In the genomic region with DNA sequence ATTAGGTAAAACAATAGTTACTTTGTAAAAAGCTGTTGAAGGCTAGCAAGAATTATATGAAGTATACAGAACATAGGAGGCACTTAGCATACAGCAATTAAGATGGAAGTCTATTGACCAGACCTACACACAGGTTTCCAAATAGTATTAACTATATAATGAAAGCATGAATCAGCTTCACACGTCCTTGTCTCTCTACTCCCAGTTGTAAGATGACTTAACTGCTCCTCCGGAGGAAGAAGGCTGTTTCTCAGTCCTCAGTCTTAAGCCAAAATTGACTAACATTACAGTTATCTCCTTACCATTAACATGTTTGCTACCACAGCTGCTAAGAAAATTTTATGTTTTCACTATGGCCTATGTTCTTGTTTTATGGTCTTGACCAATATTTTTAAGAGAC, we compare ENCODE assay signal across 9 cellular contexts. TPM values are rescaled to one million over a fixed set of nuclear protein-coding genes. Genes with fewer than 3 reads are reported as not detected.
DNase-seq lines count a peak whose midpoint lies in the region; ATAC-seq, FAIRE-seq and TF ChIP-seq lines count a peak whose summit lies in the region.
"Had no signal": no experiment of that assay in that cellular context is flagged by ENCODE, and none has a peak within 500 bp of the region (broad histone marks: within the 10 kb centered on the region; RNA-seq: fewer than 3 reads in every experiment).

No MANE protein-coding gene starts in this region.

- no peaks in the 10 kb centered on the region for H3K27me3 ChIP-seq in breast epithelium
- H3K27me3 ChIP-seq in keratinocyte (ENCODE audit: control insufficient read depth, extremely low read depth, insufficient read depth, low read length): no peaks in the 10 kb centered on the region

- dilution Hi-C loops in keratinocyte (cut with MboI; ENCODE audit: extremely low pct_ligation_motif_present, low sequenced_read_pairs): no loop called here

- peak; percentile 83 for ATAC-seq in activated T-helper 17 cell treated with anti-CD3 and anti-CD28 coated beads, Interleukin-2, amount 50 U/mL, for 72 hours (replicated peaks)

- no peak overlapping the region for H3K9ac ChIP-seq in keratinocyte (ENCODE audit: control insufficient read depth, extremely low read depth, insufficient read depth, low read length)

- POLR2A ChIA-PET in MCF 10A (lab: Yijun Ruan, JAX): interaction anchor here (0.6 to 2.9 kb wide), 11 partner anchors 9 to 111 kb away, joined by 3 to 24 read pairs (median 4); a partner anchor contains a TSS

- no peaks in the 10 kb centered on the region for H3K9me1 ChIP-seq in keratinocyte (ENCODE audit: control insufficient read depth, extremely low read depth, insufficient read depth, low read length)

- H3K27ac ChIP-seq in breast epithelium (peak overlapping the region in 1 of 2 donors; percentile 64), keratinocyte (ENCODE audit: control insufficient read depth, insufficient read depth, low read length) (peak overlapping the region; percentile 79)

- no peak overlapping the region for H3K4me3 Mint-ChIP-seq in MCF 10A (ENCODE audit: unreplicated experiment)
- H3K4me3 Mint-ChIP-seq in activated T-helper 17 cell treated with anti-CD3 and anti-CD28 coated beads, Interleukin-2, amount 50 U/mL, for 72 hours: peak overlapping the region; percentile 67
- no peak overlapping the region for H3K4me3 Mint-ChIP-seq in type B pancreatic cell

- H3K4me2 ChIP-seq in keratinocyte (ENCODE audit: control insufficient read depth, extremely low read depth, insufficient read depth, low read depth, low read length): no peak overlapping the region

- no peak overlapping the region for H3K4me3 ChIP-seq in breast epithelium
- no peak overlapping the region for H3K4me3 ChIP-seq in keratinocyte (ENCODE audit: control insufficient read depth in 2 of 3, extremely low read depth in 1 of 3, insufficient read depth in 2 of 3, low read depth in 1 of 3, low read length in 3 of 3)

- H3K9me3 ChIP-seq in breast epithelium (no peaks in the 10 kb centered on the region), keratinocyte (ENCODE audit: control insufficient read depth, low read depth, low read length) (no peaks in the 10 kb centered on the region)

- DNase-seq in MCF 10A (ENCODE audit: unreplicated experiment) (peak; percentile 14), breast epithelium (ENCODE audit: low spot score in 2 of 2) (no peak), keratinocyte (ENCODE audit: low read depth, low spot score) (no peak), type B pancreatic cell (ENCODE audit: extremely low spot score, unreplicated experiment) (no peak), middle frontal gyrus (ENCODE audit: extremely low spot score, low spot score) (no peak), HT-29 (ENCODE audit: low spot score) (no peak), activated gamma-delta T cell treated with Interleukin-2 at 50 U/mL for 16 hours (no peak)
- DNase-seq: occipital lobe had no signal

- H3K9me3 Mint-ChIP-seq in MCF 10A (ENCODE audit: unreplicated experiment) (no peaks in the 10 kb centered on the region), type B pancreatic cell (no peaks in the 10 kb centered on the region)
- no peaks in the 10 kb centered on the region for H3K9me3 Mint-ChIP-seq in activated T-helper 17 cell treated with anti-CD3 and anti-CD28 coated beads, Interleukin-2, amount 50 U/mL, for 72 hours

- H3K4me1 Mint-ChIP-seq in MCF 10A (ENCODE audit: insufficient read depth, unreplicated experiment): peaks cover 26% of the 10 kb centered on the region
- H3K4me1 Mint-ChIP-seq in activated T-helper 17 cell treated with anti-CD3 and anti-CD28 coated beads, Interleukin-2, amount 50 U/mL, for 72 hours: peaks cover 37% of the 10 kb centered on the region
- peaks cover 33% of the 10 kb centered on the region for H3K4me1 Mint-ChIP-seq in type B pancreatic cell (ENCODE audit: unreplicated experiment)

- H3K27me3 Mint-ChIP-seq in MCF 10A (ENCODE audit: insufficient read depth, unreplicated experiment): no peaks in the 10 kb centered on the region
- no peaks in the 10 kb centered on the region for H3K27me3 Mint-ChIP-seq in activated T-helper 17 cell treated with anti-CD3 and anti-CD28 coated beads, Interleukin-2, amount 50 U/mL, for 72 hours
- no peaks in the 10 kb centered on the region for H3K27me3 Mint-ChIP-seq in type B pancreatic cell

- no peak for TF ChIP-seq POLR2A in breast epithelium (IDR thresholded peaks at IDR 0.05)

- TF ChIP-seq CTCF in MCF 10A (IDR thresholded peaks at IDR 0.05; ENCODE audit: unreplicated experiment) (no peak), breast epithelium (IDR thresholded peaks at IDR 0.05) (no peak), keratinocyte (optimal IDR thresholded peaks at IDR 0.05 in 1 of 3, IDR thresholded peaks at IDR 0.05 in 1 of 3, conservative IDR thresholded peaks at IDR 0.05 in 1 of 3; ENCODE audit: extremely low read depth in 1 of 3, insufficient read depth in 2 of 3, low read length in 3 of 3) (no peak), type B pancreatic cell (conservative IDR thresholded peaks at IDR 0.05) (no peak)

- peaks cover 60% of the 10 kb centered on the region for H3K79me2 ChIP-seq in keratinocyte (ENCODE audit: control insufficient read depth, insufficient read depth, low read length)

- H3K4me1 ChIP-seq in breast epithelium (peaks cover 0 to 34% of the 10 kb centered on the region in 2 donors), keratinocyte (ENCODE audit: control insufficient read depth, extremely low read depth, insufficient read depth, low read length) (peaks cover 56% of the 10 kb centered on the region)

- BruUV-seq in MCF 10A (replicated peaks; lab: Mats Ljungman, UMichigan): no TSS peak

- no peak overlapping the region for H2AFZ ChIP-seq in keratinocyte (ENCODE audit: control insufficient read depth, low read length)

- H3K36me3 Mint-ChIP-seq in MCF 10A (ENCODE audit: insufficient read depth, unreplicated experiment) (peaks cover 6% of the 10 kb centered on the region), type B pancreatic cell (peaks cover 3% of the 10 kb centered on the region)
- H3K36me3 Mint-ChIP-seq in activated T-helper 17 cell treated with anti-CD3 and anti-CD28 coated beads, Interleukin-2, amount 50 U/mL, for 72 hours (ENCODE audit: low read depth): peaks cover 4% of the 10 kb centered on the region

- CTCF ChIA-PET in MCF 10A (lab: Yijun Ruan, JAX): interaction anchor here (0.5 to 1.7 kb wide), 9 partner anchors 10 to 164 kb away, joined by 3 to 10 read pairs (median 3); no protein-coding TSS in a partner anchor

- H3K36me3 ChIP-seq in breast epithelium (no peaks in the 10 kb centered on the region), keratinocyte (ENCODE audit: control insufficient read depth in 2 of 2, extremely low read depth in 1 of 2, insufficient read depth in 2 of 2, low read length in 2 of 2) (no peaks in the 10 kb centered on the region)

- H4K20me1 ChIP-seq in keratinocyte (ENCODE audit: control insufficient read depth, extremely low read depth, insufficient read depth, low read length): no peaks in the 10 kb centered on the region

- no peak overlapping the region for H3K27ac Mint-ChIP-seq in MCF 10A (ENCODE audit: low read depth, unreplicated experiment)
- peak overlapping the region; percentile 90 for H3K27ac Mint-ChIP-seq in activated T-helper 17 cell treated with anti-CD3 and anti-CD28 coated beads, Interleukin-2, amount 50 U/mL, for 72 hours
- H3K27ac Mint-ChIP-seq in type B pancreatic cell: peak overlapping the region; percentile 80

- no peak for FAIRE-seq in keratinocyte (lab: Jason Lieb, UNC)

- intact Hi-C loops in MCF 10A (cut with micrococcal nuclease) (no loop called here), breast epithelium (cut with DNase I; ENCODE audit: low total_unique reads) (no loop called here)

RNA-seq across cellular contexts. Expression of a gene that starts 24.7 kb away (rescaled TPM):
- 33.3 and 36.5 TPM in 2 replicates for total RNA-seq in MCF 10A (2022)
- 100 to 1,000 TPM in 1 of 3 donors, 10 to 100 TPM in 2; 26.9 to 110 (median 57.0) TPM for total RNA-seq in breast epithelium
- total RNA-seq in activated T-helper 17 cell treated with anti-CD3 and anti-CD28 coated beads, Interleukin-2, amount 50 U/mL, for 72 hours: 10 to 100 TPM; 41.9 to 55.7 TPM
- polyA plus RNA-seq in keratinocyte: 4.4 to 10.7 TPM (median 8.2 TPM) in 3 replicates
- 13.4 TPM for polyA plus RNA-seq in keratinocyte (2011; ENCODE audit: low read depth)
- polyA plus RNA-seq in keratinocyte (2011; cell fraction: cytosol; rRNA removed): 9.1 and 10.4 TPM in 2 replicates
- 27.3 and 28.8 TPM in 2 replicates for polyA plus RNA-seq in keratinocyte (2011; cell fraction: nucleus; rRNA removed)
- 9.5 and 15.3 TPM in 2 replicates for polyA plus RNA-seq in keratinocyte (2012; ENCODE audit: low replicate concordance)
- 14.6 to 51.7 TPM (median 22.5 TPM) in 3 replicates for polyA minus RNA-seq in keratinocyte
- polyA minus RNA-seq in keratinocyte (2011; cell fraction: cytosol; rRNA and poly(A)+ RNA removed): 12.1 TPM
- 21.2 and 44.1 TPM in 2 replicates for polyA minus RNA-seq in keratinocyte (2011; cell fraction: nucleus; rRNA and poly(A)+ RNA removed)
- total RNA-seq in type B pancreatic cell (ENCODE audit: low replicate concordance): 39.0 and 39.9 TPM in 2 replicates
- total RNA-seq in HT-29 (2014; rRNA removed; shearing (Covaris generic)): 8.6 and 10.0 TPM in 2 replicates
